Comparison of ENCODE assay signal across 18 cellular contexts in the genomic region with DNA sequence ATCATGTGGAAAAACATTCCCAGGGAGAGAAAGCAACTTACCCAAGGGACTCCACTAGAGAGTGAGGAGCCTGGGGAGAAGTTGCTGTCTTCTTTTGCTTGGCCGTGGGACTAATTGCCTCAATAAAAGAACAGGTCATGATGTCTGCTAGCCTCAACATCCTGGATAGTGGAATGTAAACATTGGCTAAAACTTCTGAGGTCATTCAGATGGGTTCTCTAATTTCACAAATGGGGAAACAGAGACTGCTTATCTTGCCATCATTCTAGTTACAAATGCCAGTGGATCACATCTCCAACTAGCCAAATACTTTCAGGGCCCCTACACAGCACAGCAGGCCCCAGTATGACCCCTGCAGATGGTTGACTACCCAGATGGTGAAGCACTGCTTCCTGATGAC. TPM values are rescaled to one million over a fixed set of nuclear protein-coding genes. Genes with fewer than 3 reads are reported as not detected.
A peak's percentile ranks its signal among the peaks of the same experiment; 100 is the strongest.
DNase-seq lines count a peak whose midpoint lies in the region; ATAC-seq and TF ChIP-seq lines count a peak whose summit lies in the region.
"Had no signal": no experiment of that assay in that cellular context is flagged by ENCODE, and none has a peak within 500 bp of the region (broad histone marks: within the 10 kb centered on the region; RNA-seq: fewer than 3 reads in every experiment).

No MANE protein-coding gene starts in this region.

- peak overlapping the region in 1 of 2 experiments; percentile 89; a peak in 2 of 4 replicates for H4K8ac ChIP-seq in IMR-90 (ENCODE audit: low read depth in 2 of 2, low read length in 2 of 2)

- H3K9ac ChIP-seq in IMR-90 (ENCODE audit: low read depth, low read length), result no peak overlapping the region

- peaks cover 44% of the 10 kb centered on the region for H3K4me1 Mint-ChIP-seq in nephron progenitor cell

- H3K4me3 Mint-ChIP-seq in nephron progenitor cell, result no peak overlapping the region
- H3K4me3 Mint-ChIP-seq: CD4-positive, alpha-beta T cell had no signal

- in situ Hi-C loops in IMR-90 (cut with MboI; ENCODE audit: low sequenced_read_pairs), result no loop called here

- H3K27ac Mint-ChIP-seq in nephron progenitor cell, result peak overlapping the region; percentile 93
- H3K27ac Mint-ChIP-seq: activated naive CD4-positive, alpha-beta T cell treated with anti-CD3 and anti-CD28 coated beads, Interleukin-2, amount 50 U/mL, for 72 hours; CD4-positive, alpha-beta T cell had no signal

- H4K20me1 ChIP-seq in IMR-90 (ENCODE audit: insufficient read depth, low read length), result no peaks in the 10 kb centered on the region

- WGBS in IMR-90 (ENCODE audit: extremely low coverage in 2 of 2, insufficient read length in 1 of 2), 2 experiments, result no CpG with 5 or more reads among the region's 1 CpG

- peaks cover 29% of the 10 kb centered on the region for H3K4me1 ChIP-seq in IMR-90 (ENCODE audit: control insufficient read depth, insufficient read depth, low read length)
- H3K4me1 ChIP-seq: gastrocnemius medialis had no signal

- H3K4me3 ChIP-seq in IMR-90 (ENCODE audit: insufficient read depth, low read depth, low read length), result no peak overlapping the region
- H3K4me3 ChIP-seq in choroid plexus epithelial cell (ENCODE audit: low read depth, low read length), result no peak overlapping the region
- H3K4me3 ChIP-seq: gastrocnemius medialis had no signal

- peak overlapping the region; percentile 89; the same call in 1 of the 3 replicates for H2BK15ac ChIP-seq in IMR-90 (ENCODE audit: low read depth, low read length)

- peak overlapping the region; percentile 75 for H3K23ac ChIP-seq in IMR-90 (ENCODE audit: low read depth, low read length)

- H3K27me3 ChIP-seq in IMR-90 (ENCODE audit: control insufficient read depth, insufficient read depth, low read length), result no peaks in the 10 kb centered on the region
- H3K27me3 ChIP-seq: gastrocnemius medialis had no signal

- dilution Hi-C loops in IMR-90 (cut with HindIII; ENCODE audit: low sequenced_read_pairs, unreplicated experiment), result no loop called here

- peak overlapping the region; percentile 91 for H3K18ac ChIP-seq in IMR-90 (ENCODE audit: low read depth, low read length)

- TF ChIP-seq CTCF in IMR-90 (conservative IDR thresholded peaks at IDR 0.05; ENCODE audit: low read depth, low read length) (no peak), choroid plexus epithelial cell (conservative IDR thresholded peaks at IDR 0.05; ENCODE audit: low read depth, low read length) (no peak), nephron progenitor cell (IDR thresholded peaks at IDR 0.05) (no peak)

- H4K5ac ChIP-seq in IMR-90 (ENCODE audit: low read depth, low read length), result peak overlapping the region; percentile 90; the same call in 1 of the 2 replicates

- intact Hi-C loops in IMR-90 (cut with micrococcal nuclease), result loop anchor here (1.0 kb wide), 1 partner anchor 63 kb away; no protein-coding TSS in a partner anchor

- H2BK20ac ChIP-seq in IMR-90 (ENCODE audit: low read depth, low read length), result peak overlapping the region; percentile 95

- DNase-seq in AG20443 (ENCODE audit: low spot score) (peak; percentile 71), IMR-90 (peak; percentile 99), choroid plexus epithelial cell (ENCODE audit: low read depth) (peak; percentile 97), nephron progenitor cell (no peak), NCI-H187 treated with DMSO at 0.1 percent for 48 hours (lab: John Stamatoyannopoulos, UW) (no peak), HuH-7.5 (ENCODE audit: low spot score) (no peak), middle frontal gyrus (ENCODE audit: extremely low spot score, low spot score) (no peak)
- DNase-seq: activated CD8-positive, alpha-beta memory T cell treated with anti-CD3 and anti-CD28 coated beads, Interleukin-2, amount 50 U/mL, for 4 hours; CD4-positive, alpha-beta T cell; gastrocnemius medialis; GF-D8; H7; MV-4-11; NCI-H2171; stimulated activated naive CD4-positive, alpha-beta T cell treated with Interleukin-2 at 50 U/mL for 16 hours; WERI-Rb-1 had no signal

- H2BK5ac ChIP-seq in IMR-90 (ENCODE audit: low read depth, low read length, poor library complexity, severe bottlenecking), result peak overlapping the region; percentile 91

- peaks cover 3% of the 10 kb centered on the region for H3K9me3 Mint-ChIP-seq in nephron progenitor cell
- H3K9me3 Mint-ChIP-seq: activated naive CD4-positive, alpha-beta T cell treated with anti-CD3 and anti-CD28 coated beads, Interleukin-2, amount 50 U/mL, for 72 hours; CD4-positive, alpha-beta T cell had no signal

- POLR2A ChIA-PET in IMR-90 (lab: Charles Lee; ENCODE audit: unreplicated experiment), result no interaction called here

- no TSS peak for BruUV-seq in IMR-90 (replicated peaks; lab: Mats Ljungman, UMichigan)

- no peaks in the 10 kb centered on the region for H3K27me3 Mint-ChIP-seq in nephron progenitor cell (ENCODE audit: low read depth, poor library complexity)

- H3K9me3 ChIP-seq in IMR-90 (ENCODE audit: control insufficient read depth, insufficient read depth, low read length), result no peaks in the 10 kb centered on the region
- H3K9me3 ChIP-seq: gastrocnemius medialis had no signal

- no peaks in the 10 kb centered on the region for H3K36me3 Mint-ChIP-seq in nephron progenitor cell (ENCODE audit: low read depth)
- H3K36me3 Mint-ChIP-seq: activated naive CD4-positive, alpha-beta T cell treated with anti-CD3 and anti-CD28 coated beads, Interleukin-2, amount 50 U/mL, for 72 hours had no signal

- H3K4ac ChIP-seq in IMR-90 (ENCODE audit: low read depth, low read length), result peak overlapping the region; percentile 93

- H3K4me2 ChIP-seq in IMR-90 (ENCODE audit: low read depth, low read length), result peak overlapping the region; percentile 34; the same call in 1 of the 2 replicates

- H3K79me1 ChIP-seq in IMR-90 (ENCODE audit: low read depth in 1 of 2, low read length in 2 of 2), result peaks cover 4 to 15% of the 10 kb centered on the region in 2 experiments; a peak in 2 of 4 replicates

- H4K91ac ChIP-seq in IMR-90 (ENCODE audit: insufficient read depth, low read depth, low read length), result peak overlapping the region; percentile 92

- peak overlapping the region; percentile 93 for H3K14ac ChIP-seq in IMR-90 (replicated peaks; ENCODE audit: low read depth, low read length)

- CTCF ChIA-PET in IMR-90 (lab: Yijun Ruan, JAX), result no interaction called here

- H2AK5ac ChIP-seq in IMR-90 (ENCODE audit: low read depth, low read length), result peak overlapping the region; percentile 93

- no peak overlapping the region for H2AFZ ChIP-seq in IMR-90 (replicated peaks; ENCODE audit: low read length, poor library complexity)

- peaks cover 19% of the 10 kb centered on the region for H3K9me1 ChIP-seq in IMR-90 (ENCODE audit: insufficient read depth, low read length)

- H3K27ac ChIP-seq in IMR-90 (ENCODE audit: insufficient read depth, low read length), result peak overlapping the region; percentile 53
- H3K27ac ChIP-seq: gastrocnemius medialis, WERI-Rb-1 had no signal

- TF ChIP-seq POLR2A in IMR-90 (IDR thresholded peaks at IDR 0.05; ENCODE audit: low read depth, low read length), result peak; percentile 67

- ATAC-seq in IMR-90 (ENCODE audit: low read depth), result peak; percentile 63
- no peak for ATAC-seq in HG03045 (IDR thresholded peaks at IDR 0.05; ENCODE audit: unreplicated experiment)
- ATAC-seq: activated naive CD4-positive, alpha-beta T cell treated with anti-CD3 and anti-CD28 coated beads, Interleukin-2, amount 50 U/mL, for 72 hours; gastrocnemius medialis had no signal

- peak overlapping the region; percentile 46 for H2AK9ac ChIP-seq in IMR-90 (replicated peaks; ENCODE audit: low read depth, low read length, poor library complexity)

- no peaks in the 10 kb centered on the region for H3K36me3 ChIP-seq in IMR-90 (ENCODE audit: control insufficient read depth, insufficient read depth, low read length)
- H3K36me3 ChIP-seq: gastrocnemius medialis, WERI-Rb-1 had no signal

- TF ChIP-seq RAD21 in IMR-90 (IDR thresholded peaks at IDR 0.05; ENCODE audit: low read length), result peak; percentile 7; the same call in 1 of the 2 replicates

- peak overlapping the region; percentile 91 for H2BK120ac ChIP-seq in IMR-90 (ENCODE audit: low read depth, low read length)

- peak overlapping the region; percentile 40; the same call in 1 of the 2 replicates for H3K56ac ChIP-seq in IMR-90 (ENCODE audit: extremely low read depth, insufficient read depth, low read length)

TF ChIP-seq in IMR-90, 13 proteins besides CTCF, POLR2A, EP300 and RAD21:
- TF ChIP-seq CEBPB (IDR thresholded peaks at IDR 0.05; ENCODE audit: low read depth, low read length) (peak; percentile 81), BHLHE40 (IDR thresholded peaks at IDR 0.05; ENCODE audit: low read depth, low read length) (no peak; the same call in 1 of the 2 replicates), FOS (IDR thresholded peaks at IDR 0.05; ENCODE audit: low read depth, low read length) (peak; percentile 71), ELK1 (IDR thresholded peaks at IDR 0.05; ENCODE audit: borderline replicate concordance, low read depth, low read length) (no peak), MAZ (IDR thresholded peaks at IDR 0.05; ENCODE audit: borderline replicate concordance, low read depth, low read length) (peak; percentile 26; the same call in 1 of the 2 replicates), RCOR1 (IDR thresholded peaks at IDR 0.05; ENCODE audit: insufficient replicate concordance, low read length) (peak; percentile 85), CHD1 (IDR thresholded peaks at IDR 0.05; ENCODE audit: low read depth, low read length) (no peak), MAFK (IDR thresholded peaks at IDR 0.05; ENCODE audit: low read depth, low read length) (peak; percentile 42; the same call in 1 of the 2 replicates)

RNA-seq across cellular contexts. Expression of gene PAMR1, which starts 28.4 kb away (rescaled TPM):
- 65.5 and 80.7 TPM in 2 replicates for total RNA-seq in IMR-90 (2012; rRNA removed)
- polyA plus RNA-seq in IMR-90 (2012; rRNA removed), result 67.5 and 70.7 TPM in 2 replicates
- polyA plus RNA-seq in IMR-90 (2012; cell fraction: cytosol; rRNA removed), result 61.3 and 83.4 TPM in 2 replicates
- 102 and 106 TPM in 2 replicates for polyA plus RNA-seq in IMR-90 (2012; cell fraction: nucleus; rRNA removed; ENCODE audit: low replicate concordance)
- total RNA-seq: activated naive CD4-positive, alpha-beta T cell treated with anti-CD3 and anti-CD28 coated beads, Interleukin-2, amount 50 U/mL, for 72 hours; CD4-positive, alpha-beta T cell had no signal

Comparison
In these comparisons a context has a peak if more than half of its experiments do, and no peak if none do; other contexts are left out.
1. DNase-seq: peak in AG20443 (single experiment), IMR-90 (single experiment) and choroid plexus epithelial cell (single experiment); none in nephron progenitor cell (single experiment), NCI-H187 treated with DMSO at 0.1 percent for 48 hours (single experiment), HuH-7.5 (single experiment) and middle frontal gyrus (single experiment).